Comparison of ENCODE assay signal across 8 cellular contexts in genomic region chr2:71100195-71100964, GRCh38. TPM values are rescaled to one million over a fixed set of nuclear protein-coding genes. Genes with fewer than 3 reads are reported as not detected.
DNase-seq lines count a peak whose midpoint lies in the region; ATAC-seq lines count a peak whose summit lies in the region.

No MANE protein-coding gene starts in this region.

- no peak overlapping the region for H3K14ac ChIP-seq in mesenchymal stem cell (ENCODE audit: low read length in 2 of 2)

- H3K36me3 Mint-ChIP-seq in CD4-positive, CD25-positive, alpha-beta regulatory T cell, result no peaks in the 10 kb centered on the region
- H3K36me3 Mint-ChIP-seq in stimulated activated effector memory CD8-positive, alpha-beta T cell treated with anti-CD3 and anti-CD28 coated beads, Interleukin-12 subunit alpha, Interleukin-12 subunit beta, amount 100 ng/mL, for 72 hours, result no peaks in the 10 kb centered on the region

- no peak overlapping the region for H2BK5ac ChIP-seq in mesenchymal stem cell (ENCODE audit: low read depth, low read length, poor library complexity, severe bottlenecking)

- H3K9ac ChIP-seq in mesenchymal stem cell (ENCODE audit: low read length), result no peak overlapping the region

- no peak overlapping the region for H2BK120ac ChIP-seq in mesenchymal stem cell (ENCODE audit: low read depth, low read length)

- peaks cover 32% of the 10 kb centered on the region for H3K27me3 Mint-ChIP-seq in CD4-positive, CD25-positive, alpha-beta regulatory T cell

- H2BK15ac ChIP-seq in mesenchymal stem cell (ENCODE audit: low read depth, poor library complexity, severe bottlenecking), result no peak overlapping the region

- ATAC-seq in CD4-positive, CD25-positive, alpha-beta regulatory T cell (ENCODE audit: low read depth in 2 of 2), result no peak
- ATAC-seq in stimulated activated effector memory CD8-positive, alpha-beta T cell treated with anti-CD3 and anti-CD28 coated beads, Interleukin-12 subunit alpha, Interleukin-12 subunit beta, amount 100 ng/mL, for 72 hours, result peak; percentile 58
- no peak for ATAC-seq in HG02870 (IDR thresholded peaks at IDR 0.05; ENCODE audit: unreplicated experiment)

- no peaks in the 10 kb centered on the region for H3K36me3 ChIP-seq in CD4-positive, CD25-positive, alpha-beta regulatory T cell (ENCODE audit: control insufficient read depth, insufficient read depth, low read length)
- H3K36me3 ChIP-seq in effector memory CD4-positive, alpha-beta T cell (ENCODE audit: control insufficient read depth, insufficient read depth, low read length), result no peaks in the 10 kb centered on the region
- no peaks in the 10 kb centered on the region for H3K36me3 ChIP-seq in mesenchymal stem cell (ENCODE audit: control insufficient read depth in 1 of 2, insufficient read depth in 2 of 2, low read depth in 1 of 2, low read length in 2 of 2)

- no peaks in the 10 kb centered on the region for H3K9me3 Mint-ChIP-seq in CD4-positive, CD25-positive, alpha-beta regulatory T cell
- H3K9me3 Mint-ChIP-seq in stimulated activated effector memory CD8-positive, alpha-beta T cell treated with anti-CD3 and anti-CD28 coated beads, Interleukin-12 subunit alpha, Interleukin-12 subunit beta, amount 100 ng/mL, for 72 hours, result peaks cover 1% of the 10 kb centered on the region

- no peak overlapping the region for H3K4ac ChIP-seq in mesenchymal stem cell (ENCODE audit: low read depth in 1 of 2, low read length in 2 of 2)

- H3K27ac ChIP-seq in CD4-positive, CD25-positive, alpha-beta regulatory T cell (ENCODE audit: insufficient read depth, low read length, poor library complexity, severe bottlenecking), result no peak overlapping the region
- H3K27ac ChIP-seq in effector memory CD4-positive, alpha-beta T cell (ENCODE audit: insufficient read depth, low read length, poor library complexity, severe bottlenecking), result no peak overlapping the region
- no peak overlapping the region for H3K27ac ChIP-seq in mesenchymal stem cell (ENCODE audit: low read length, poor library complexity, severe bottlenecking)

- H3K9me3 ChIP-seq in CD4-positive, CD25-positive, alpha-beta regulatory T cell (ENCODE audit: control insufficient read depth in 2 of 2, low read length in 2 of 2), result no peaks in the 10 kb centered on the region
- H3K9me3 ChIP-seq in effector memory CD4-positive, alpha-beta T cell (ENCODE audit: control insufficient read depth, low read length), result no peaks in the 10 kb centered on the region
- no peaks in the 10 kb centered on the region for H3K9me3 ChIP-seq in mesenchymal stem cell (ENCODE audit: control insufficient read depth, low read length)

- no peak overlapping the region for H4K91ac ChIP-seq in mesenchymal stem cell (ENCODE audit: low read length)

- no peak overlapping the region for H3K18ac ChIP-seq in mesenchymal stem cell (ENCODE audit: low read depth in 1 of 2, low read length in 2 of 2)

- H3K4me1 ChIP-seq in CD4-positive, CD25-positive, alpha-beta regulatory T cell (ENCODE audit: control insufficient read depth, insufficient read depth, low read length, poor library complexity, severe bottlenecking), result no peaks in the 10 kb centered on the region
- no peaks in the 10 kb centered on the region for H3K4me1 ChIP-seq in effector memory CD4-positive, alpha-beta T cell (ENCODE audit: control insufficient read depth, insufficient read depth, low read length, poor library complexity, severe bottlenecking)
- H3K4me1 ChIP-seq in mesenchymal stem cell (ENCODE audit: control insufficient read depth, insufficient read depth, low read depth, low read length), result no peaks in the 10 kb centered on the region

- peak in 2 of 3 donors; percentile 9 to 47 for DNase-seq in CD4-positive, CD25-positive, alpha-beta regulatory T cell
- DNase-seq in H4 (ENCODE audit: low spot score) (peak; percentile 63), NCI-H345 (lab: John Stamatoyannopoulos, UW) (peak; percentile 39), mesenchymal stem cell (peak; percentile 62)
- DNase-seq in activated CD4-positive, alpha-beta T cell treated with anti-CD3 and anti-CD28 coated beads for 48 hours, result peak; percentile 66
- peak; percentile 2 to 15 (median 15) for DNase-seq in effector memory CD4-positive, alpha-beta T cell
- peak in 1 of 2 donors; percentile 23 for DNase-seq in stimulated activated effector memory CD8-positive, alpha-beta T cell treated with anti-CD3 and anti-CD28 coated beads, Interleukin-12 subunit alpha, Interleukin-12 subunit beta, amount 100 ng/mL, for 72 hours (ENCODE audit: low spot score in 2 of 2)

- H2BK12ac ChIP-seq in mesenchymal stem cell (ENCODE audit: low read length in 2 of 2), result no peak overlapping the region

- H3K23ac ChIP-seq in mesenchymal stem cell (ENCODE audit: low read length in 2 of 2), result no peak overlapping the region

- peaks cover 0 to 10% (median 4%) of the 10 kb centered on the region in 4 donors for H3K4me1 Mint-ChIP-seq in CD4-positive, CD25-positive, alpha-beta regulatory T cell
- no peaks in the 10 kb centered on the region for H3K4me1 Mint-ChIP-seq in stimulated activated effector memory CD8-positive, alpha-beta T cell treated with anti-CD3 and anti-CD28 coated beads, Interleukin-12 subunit alpha, Interleukin-12 subunit beta, amount 100 ng/mL, for 72 hours

- 6% methylated on average over 2 of the region's 3 CpGs for WGBS in mesenchymal stem cell

- no peak overlapping the region for H3K4me3 Mint-ChIP-seq in CD4-positive, CD25-positive, alpha-beta regulatory T cell
- H3K4me3 Mint-ChIP-seq in stimulated activated effector memory CD8-positive, alpha-beta T cell treated with anti-CD3 and anti-CD28 coated beads, Interleukin-12 subunit alpha, Interleukin-12 subunit beta, amount 100 ng/mL, for 72 hours, result no peak overlapping the region

- no peak overlapping the region for H4K8ac ChIP-seq in mesenchymal stem cell (ENCODE audit: low read length)

- no peaks in the 10 kb centered on the region for H3K27me3 ChIP-seq in CD4-positive, CD25-positive, alpha-beta regulatory T cell (ENCODE audit: control insufficient read depth, insufficient read depth, low read length)
- H3K27me3 ChIP-seq in effector memory CD4-positive, alpha-beta T cell (replicated peaks; ENCODE audit: control insufficient read depth, insufficient read depth, low read length, poor library complexity, severe bottlenecking), result peaks cover 4% of the 10 kb centered on the region
- no peaks in the 10 kb centered on the region for H3K27me3 ChIP-seq in mesenchymal stem cell (ENCODE audit: control insufficient read depth in 1 of 2, insufficient read depth in 1 of 2, low read length in 2 of 2)

- H3K79me1 ChIP-seq in mesenchymal stem cell (replicated peaks; ENCODE audit: low read length, poor library complexity, severe bottlenecking), result no peaks in the 10 kb centered on the region

- H2AFZ ChIP-seq in mesenchymal stem cell (ENCODE audit: low read depth, low read length), result no peak overlapping the region

- no peak overlapping the region for H3K4me2 ChIP-seq in mesenchymal stem cell (ENCODE audit: low read length, poor library complexity, severe bottlenecking)

- H3K27ac Mint-ChIP-seq in CD4-positive, CD25-positive, alpha-beta regulatory T cell, result no peak overlapping the region
- H3K27ac Mint-ChIP-seq in stimulated activated effector memory CD8-positive, alpha-beta T cell treated with anti-CD3 and anti-CD28 coated beads, Interleukin-12 subunit alpha, Interleukin-12 subunit beta, amount 100 ng/mL, for 72 hours, result no peak overlapping the region

- H2AK5ac ChIP-seq in mesenchymal stem cell (ENCODE audit: low read length, severe bottlenecking), result no peak overlapping the region

- H3K4me3 ChIP-seq in CD4-positive, CD25-positive, alpha-beta regulatory T cell (ENCODE audit: low read depth, low read length), result no peak overlapping the region
- no peak overlapping the region for H3K4me3 ChIP-seq in effector memory CD4-positive, alpha-beta T cell (ENCODE audit: insufficient read depth, low read depth, low read length, poor library complexity, severe bottlenecking)
- no peak overlapping the region for H3K4me3 ChIP-seq in mesenchymal stem cell (ENCODE audit: insufficient read depth in 1 of 2, low read depth in 1 of 2, low read length in 2 of 2)

RNA-seq across cellular contexts. Expression of gene MCEE, which starts 29.6 kb away (rescaled TPM):
- 12.8 TPM for total RNA-seq in CD4-positive, CD25-positive, alpha-beta regulatory T cell
- polyA plus RNA-seq in CD4-positive, CD25-positive, alpha-beta regulatory T cell, result 10 to 100 TPM; 24.6 to 38.2 (median 33.4) TPM
- total RNA-seq in H4 (2014; rRNA removed; shearing (Covaris generic)), result 7.3 and 8.4 TPM in 2 replicates
- 23.3 TPM for polyA plus RNA-seq in mesenchymal stem cell (2013, experiment 1 of 2)
- polyA plus RNA-seq in mesenchymal stem cell (2013, experiment 2 of 2), result 21.9 TPM

RNA-seq across cellular contexts. Expression of gene MPHOSPH10, which starts 30.1 kb away (rescaled TPM):
- 28.3 TPM for total RNA-seq in CD4-positive, CD25-positive, alpha-beta regulatory T cell
- polyA plus RNA-seq in CD4-positive, CD25-positive, alpha-beta regulatory T cell, result 10 to 100 TPM; 18.0 to 23.1 (median 20.1) TPM
- total RNA-seq in H4 (2014; rRNA removed; shearing (Covaris generic)), result 21.6 and 27.7 TPM in 2 replicates
- polyA plus RNA-seq in mesenchymal stem cell (2013, experiment 1 of 2), result 35.2 TPM
- 33.6 TPM for polyA plus RNA-seq in mesenchymal stem cell (2013, experiment 2 of 2)

RNA-seq across cellular contexts. Expression of gene NAGK, which starts 31.9 kb away (rescaled TPM):
- total RNA-seq in CD4-positive, CD25-positive, alpha-beta regulatory T cell, result 89.0 TPM
- 10 to 100 TPM; 63.8 to 81.3 (median 80.3) TPM for polyA plus RNA-seq in CD4-positive, CD25-positive, alpha-beta regulatory T cell
- total RNA-seq in H4 (2014; rRNA removed; shearing (Covaris generic)), result 43.0 and 69.3 TPM in 2 replicates
- polyA plus RNA-seq in mesenchymal stem cell (2013, experiment 1 of 2), result 154 TPM
- 167 TPM for polyA plus RNA-seq in mesenchymal stem cell (2013, experiment 2 of 2)
